1 cellular context compared by ENCODE assay signal in genomic region chr14:92408186-92408585, GRCh38.
TF ChIP-seq lines count a peak whose summit lies in the region.

No MANE protein-coding gene starts in this region.

TF ChIP-seq in GM23338, 12 proteins besides CTCF, POLR2A, EP300 and RAD21 (continued from another document):
- no peak for TF ChIP-seq ZNF462 (CRISPR knock-in tag; IDR thresholded peaks at IDR 0.05)
- no peak for TF ChIP-seq ZNF114 (CRISPR knock-in tag; IDR thresholded peaks at IDR 0.05)
- no peak for TF ChIP-seq STAT1 (IDR thresholded peaks at IDR 0.05; ENCODE audit: unreplicated experiment)
- TF ChIP-seq ETS1 (IDR thresholded peaks at IDR 0.05), result no peak
- TF ChIP-seq JUNB (IDR thresholded peaks at IDR 0.05; ENCODE audit: unreplicated experiment), result no peak
- no peak for TF ChIP-seq EZH2phosphoT487 (IDR thresholded peaks at IDR 0.05; ENCODE audit: unreplicated experiment)
- no peak for TF ChIP-seq ZNF331 (CRISPR knock-in tag; IDR thresholded peaks at IDR 0.05; ENCODE audit: low read depth)
